In genomic region chr3:180912304-180913226, GRCh38 we compare ENCODE assay signal across 8 cellular contexts. TPM values are rescaled to one million over a fixed set of nuclear protein-coding genes. Genes with fewer than 3 reads are reported as not detected.
DNase-seq lines count a peak whose midpoint lies in the region; ATAC-seq and TF ChIP-seq lines count a peak whose summit lies in the region.

Gene FXR1, plus strand, starts transcription at chr3:180912670. Its CDS starts 16 bp downstream, at chr3:180912686.

- peak; percentile 95 for DNase-seq in Ammon's horn (ENCODE audit: low spot score)
- peak; percentile 71 for DNase-seq in NCI-H446 treated with DMSO at 0.1 percent for 48 hours (lab: John Stamatoyannopoulos, UW)
- peak; percentile 89 for DNase-seq in activated CD4-positive, CD25-positive, alpha-beta regulatory T cell treated with anti-CD3 and anti-CD28 coated beads, Interleukin-2, amount 50 U/mL, for 72 hours
- peak; percentile 83 for DNase-seq in cerebellum (ENCODE audit: low spot score)
- peak; percentile 34 for DNase-seq in kidney epithelial cell (ENCODE audit: low read depth)
- peak; percentile 71 to 87 for DNase-seq in stimulated activated CD4-positive, alpha-beta T cell treated with anti-CD3 and anti-CD28 coated beads, Interleukin-1b, Interleukin-23, amount 100 ng/mL, for 1 hour (ENCODE audit: low read depth in 2 of 2)

- ATAC-seq in GM19043 (IDR thresholded peaks at IDR 0.05; ENCODE audit: low read depth, unreplicated experiment) (peak; percentile 99), HG03378 (IDR thresholded peaks at IDR 0.05; ENCODE audit: unreplicated experiment) (peak; percentile 98)

- peak; percentile 79 for TF ChIP-seq CTCF in kidney epithelial cell (IDR thresholded peaks at IDR 0.05; ENCODE audit: insufficient read depth, low read length, poor library complexity, severe bottlenecking)

- H3K27me3 ChIP-seq in kidney epithelial cell (ENCODE audit: control insufficient read depth, insufficient read depth, low read length), result no peaks in the 10 kb centered on the region

- H3K4me3 ChIP-seq in kidney epithelial cell (ENCODE audit: low read depth, low read length), result peak within 1 kb of the TSS; percentile 86

- H3K36me3 ChIP-seq in kidney epithelial cell (ENCODE audit: control insufficient read depth, insufficient read depth, low read length), result no peaks in the 10 kb centered on the region

RNA-seq across cellular contexts. Expression of gene FXR1, which starts in this region (rescaled TPM):
- total RNA-seq in cerebellum (185 TPM), kidney epithelial cell (97.1 and 123 TPM in 2 replicates)

Comparison
In these comparisons a context has a peak if more than half of its experiments do, and no peak if none do; other contexts are left out.
1. Peak in every context shown above with its lines: DNase-seq, ATAC-seq and H3K4me3 ChIP-seq.
2. DNase-seq: peak in every context shown above with its lines; median percentile 95 in Ammon's horn; 89 in activated CD4-positive, CD25-positive, alpha-beta regulatory T cell treated with anti-CD3 and anti-CD28 coated beads, Interleukin-2, amount 50 U/mL, for 72 hours; 83 in cerebellum; 79 in stimulated activated CD4-positive, alpha-beta T cell treated with anti-CD3 and anti-CD28 coated beads, Interleukin-1b, Interleukin-23, amount 100 ng/mL, for 1 hour; 71 in NCI-H446 treated with DMSO at 0.1 percent for 48 hours; 34 in kidney epithelial cell.